2 cellular contexts compared by ENCODE assay signal in genomic region chr4:6660430-6660829, GRCh38.
TF ChIP-seq lines count a peak whose summit lies in the region.

No MANE protein-coding gene starts in this region.

TF ChIP-seq in HEK293, 187 proteins besides CTCF, POLR2A, EP300 and RAD21:
- TF ChIP-seq ZNF248 (tag by site-specific recombination; IDR thresholded peaks at IDR 0.05) (no peak), ZNF837 (tag by site-specific recombination; IDR thresholded peaks at IDR 0.05) (no peak), EGR2 (tag by site-specific recombination; IDR thresholded peaks at IDR 0.05; ENCODE audit: low read depth) (peak; percentile 100), SP3 (tag by site-specific recombination; IDR thresholded peaks at IDR 0.05) (peak; percentile 90), ZNF610 (tag by site-specific recombination; IDR thresholded peaks at IDR 0.05; ENCODE audit: borderline replicate concordance) (no peak), INSM2 (tag by site-specific recombination; IDR thresholded peaks at IDR 0.05) (no peak), ZNF513 (tag by site-specific recombination; IDR thresholded peaks at IDR 0.05) (peak; percentile 76), ZNF366 (tag by site-specific recombination; conservative IDR thresholded peaks at IDR 0.05) (peak; percentile 53), ZFHX2 (tag by site-specific recombination; conservative IDR thresholded peaks at IDR 0.05) (peak; percentile 99)
TF ChIP-seq in HEK293: peak in this region for 5.

TF ChIP-seq in K562, 482 proteins besides CTCF, POLR2A, EP300 and RAD21:
- TF ChIP-seq THRB (CRISPR knock-in tag; conservative IDR thresholded peaks at IDR 0.05) (0 out of 2 replicates have a peak, but pooled peaks have one; percentile 41), TOE1 (IDR thresholded peaks at IDR 0.05; ENCODE audit: borderline replicate concordance) (0 out of 2 replicates have a peak, but pooled peaks have one; percentile 29), TOE1 (CRISPR knock-in tag; IDR thresholded peaks at IDR 0.05; ENCODE audit: borderline replicate concordance, low read depth) (no peak), EGR1 (conservative IDR thresholded peaks at IDR 0.05) (peak; percentile 95), KDM1A (IDR thresholded peaks at IDR 0.05) (peak in 1 of 2 experiments; percentile 21; a peak in 1 of 4 replicates), PML (IDR thresholded peaks at IDR 0.05; ENCODE audit: low read length) (no peak), ZNF512 (tag; IDR thresholded peaks at IDR 0.05) (peak; percentile 85), NCOA2 (IDR thresholded peaks at IDR 0.05; ENCODE audit: partially characterized antibody in 2 of 2) (no peak), ZNF263 (CRISPR knock-in tag; IDR thresholded peaks at IDR 0.05; ENCODE audit: borderline replicate concordance) (peak; percentile 93), ELF4 (CRISPR knock-in tag; IDR thresholded peaks at IDR 0.05) (peak; percentile 61; the same call in 1 of the 2 replicates), ZBTB26 (CRISPR knock-in tag; IDR thresholded peaks at IDR 0.05) (0 out of 2 replicates have a peak, but pooled peaks have one; percentile 57), HDAC1 (IDR thresholded peaks at IDR 0.05) (0 out of 4 replicates have a peak, but pooled peaks of 1 of the 2 experiments have one; percentile 42), HBP1 (CRISPR knock-in tag; IDR thresholded peaks at IDR 0.05) (peak; percentile 63; the same call in 1 of the 2 replicates), HDAC2 (IDR thresholded peaks at IDR 0.05) (no peak), MLLT1 (IDR thresholded peaks at IDR 0.05) (0 out of 4 replicates have a peak, but pooled peaks of 1 of the 2 experiments have one; percentile 26), CXXC5 (CRISPR knock-in tag; IDR thresholded peaks at IDR 0.05) (no peak)
